ENCODE assay signal across 1 cellular context in the genomic region with DNA sequence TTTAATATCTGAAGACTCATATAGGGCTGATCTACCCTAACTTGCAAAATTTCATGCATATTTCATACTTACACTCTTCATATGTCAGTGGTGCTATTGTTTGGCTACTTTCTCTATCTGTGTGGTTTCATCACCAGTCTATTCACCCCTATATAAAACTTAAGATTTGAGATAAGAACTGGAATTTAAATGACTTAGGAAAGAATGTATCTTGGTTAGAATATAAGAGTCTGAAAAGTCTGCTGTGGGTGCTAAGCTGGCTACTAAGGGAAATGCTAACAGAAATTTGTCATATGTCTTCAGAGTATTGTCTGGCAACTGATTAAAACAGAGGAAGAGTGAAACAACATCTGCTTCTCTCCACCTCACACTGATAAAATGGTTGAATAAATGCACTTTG.
TF ChIP-seq lines count a peak whose summit lies in the region.

No MANE protein-coding gene starts in this region.

TF ChIP-seq in GM12878, 131 proteins besides CTCF, POLR2A, EP300 and RAD21 (continued from another document):
- TF ChIP-seq, protein P1, sequence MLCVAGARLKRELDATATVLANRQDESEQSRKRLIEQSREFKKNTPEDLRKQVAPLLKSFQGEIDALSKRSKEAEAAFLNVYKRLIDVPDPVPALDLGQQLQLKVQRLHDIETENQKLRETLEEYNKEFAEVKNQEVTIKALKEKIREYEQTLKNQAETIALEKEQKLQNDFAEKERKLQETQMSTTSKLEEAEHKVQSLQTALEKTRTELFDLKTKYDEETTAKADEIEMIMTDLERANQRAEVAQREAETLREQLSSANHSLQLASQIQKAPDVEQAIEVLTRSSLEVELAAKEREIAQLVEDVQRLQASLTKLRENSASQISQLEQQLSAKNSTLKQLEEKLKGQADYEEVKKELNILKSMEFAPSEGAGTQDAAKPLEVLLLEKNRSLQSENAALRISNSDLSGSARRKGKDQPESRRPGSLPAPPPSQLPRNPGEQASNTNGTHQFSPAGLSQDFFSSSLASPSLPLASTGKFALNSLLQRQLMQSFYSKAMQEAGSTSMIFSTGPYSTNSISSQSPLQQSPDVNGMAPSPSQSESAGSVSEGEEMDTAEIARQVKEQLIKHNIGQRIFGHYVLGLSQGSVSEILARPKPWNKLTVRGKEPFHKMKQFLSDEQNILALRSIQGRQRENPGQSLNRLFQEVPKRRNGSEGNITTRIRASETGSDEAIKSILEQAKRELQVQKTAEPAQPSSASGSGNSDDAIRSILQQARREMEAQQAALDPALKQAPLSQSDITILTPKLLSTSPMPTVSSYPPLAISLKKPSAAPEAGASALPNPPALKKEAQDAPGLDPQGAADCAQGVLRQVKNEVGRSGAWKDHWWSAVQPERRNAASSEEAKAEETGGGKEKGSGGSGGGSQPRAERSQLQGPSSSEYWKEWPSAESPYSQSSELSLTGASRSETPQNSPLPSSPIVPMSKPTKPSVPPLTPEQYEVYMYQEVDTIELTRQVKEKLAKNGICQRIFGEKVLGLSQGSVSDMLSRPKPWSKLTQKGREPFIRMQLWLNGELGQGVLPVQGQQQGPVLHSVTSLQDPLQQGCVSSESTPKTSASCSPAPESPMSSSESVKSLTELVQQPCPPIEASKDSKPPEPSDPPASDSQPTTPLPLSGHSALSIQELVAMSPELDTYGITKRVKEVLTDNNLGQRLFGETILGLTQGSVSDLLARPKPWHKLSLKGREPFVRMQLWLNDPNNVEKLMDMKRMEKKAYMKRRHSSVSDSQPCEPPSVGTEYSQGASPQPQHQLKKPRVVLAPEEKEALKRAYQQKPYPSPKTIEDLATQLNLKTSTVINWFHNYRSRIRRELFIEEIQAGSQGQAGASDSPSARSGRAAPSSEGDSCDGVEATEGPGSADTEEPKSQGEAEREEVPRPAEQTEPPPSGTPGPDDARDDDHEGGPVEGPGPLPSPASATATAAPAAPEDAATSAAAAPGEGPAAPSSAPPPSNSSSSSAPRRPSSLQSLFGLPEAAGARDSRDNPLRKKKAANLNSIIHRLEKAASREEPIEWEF (IDR thresholded peaks at IDR 0.05; ENCODE audit: insufficient replicate concordance, low read depth, low read length): no peak
